ENCODE assay signal across 6 cellular contexts in genomic region chr5:23877847-23878246, GRCh38.
"Had no signal": no experiment of that assay in that cellular context is flagged by ENCODE, and none has a peak within 500 bp of the region (broad histone marks: within the 10 kb centered on the region; RNA-seq: fewer than 3 reads in every experiment).

No MANE protein-coding gene starts in this region.

- FAIRE-seq: GM12891, GM12892, GM18507, GM19239 had no signal

- DNase-seq: GDM1, GF-D8 had no signal
